Comparison of ENCODE assay signal across 8 cellular contexts in the genomic region with DNA sequence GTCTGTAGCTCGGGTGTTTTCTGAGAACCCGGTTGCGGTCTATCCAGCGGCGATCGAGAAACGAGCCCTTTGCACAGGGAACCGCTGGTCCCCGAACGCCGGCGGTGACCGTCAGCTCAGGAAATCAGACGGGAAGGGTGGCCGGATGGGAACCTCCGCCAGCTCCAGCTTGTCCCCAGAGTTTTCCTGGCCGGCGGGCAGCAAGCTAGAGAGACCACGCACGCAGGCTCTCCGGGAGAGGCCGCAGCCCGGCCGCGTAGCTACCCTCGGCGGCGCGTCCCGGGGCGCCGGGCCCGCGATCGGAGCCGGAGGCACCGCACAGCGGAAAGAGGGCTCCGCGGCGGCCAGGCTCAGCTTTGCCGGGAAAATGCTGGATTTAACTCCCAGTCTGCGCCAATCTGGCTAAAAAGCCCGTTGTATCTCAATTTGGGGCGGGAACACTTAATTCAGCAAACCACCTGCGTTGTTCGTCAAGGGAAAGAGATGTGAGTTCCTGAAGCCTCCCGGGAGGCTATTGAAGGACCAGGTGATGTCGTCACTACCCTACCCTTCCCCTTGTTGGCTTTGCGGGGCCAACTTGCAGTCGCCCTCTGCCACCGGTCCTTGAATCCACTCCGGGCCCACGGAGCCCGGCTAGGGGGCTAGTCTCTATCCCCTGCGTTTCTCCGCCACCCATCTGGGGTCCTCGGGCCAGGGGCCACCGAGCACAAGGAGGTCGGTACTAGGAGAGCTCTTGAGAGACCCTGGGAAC. TPM values are rescaled to one million over a fixed set of nuclear protein-coding genes. Genes with fewer than 3 reads are reported as not detected.
DNase-seq lines count a peak whose midpoint lies in the region; ATAC-seq and TF ChIP-seq lines count a peak whose summit lies in the region.

No MANE protein-coding gene starts in this region.

- peaks cover 23% of the 10 kb centered on the region for H3K4me1 ChIP-seq in HAP-1
- peaks cover 0 to 23% (median 11%) of the 10 kb centered on the region in 3 donors for H3K4me1 ChIP-seq in gastroesophageal sphincter

- H3K27ac Mint-ChIP-seq in nephron, result no peak overlapping the region

- no peak for TF ChIP-seq EP300 in gastroesophageal sphincter (IDR thresholded peaks at IDR 0.05)

- H3K9me3 Mint-ChIP-seq in activated T-cell treated with anti-CD3 and anti-CD28 coated beads, Interleukin-2, amount 50 U/mL, for 4 hours, result no peaks in the 10 kb centered on the region
- no peaks in the 10 kb centered on the region for H3K9me3 Mint-ChIP-seq in nephron

- in situ Hi-C loops in HAP-1 (cut with MboI; ENCODE audit: low sequenced_read_pairs), result loop anchor here (10.0 kb wide), 1 partner anchor 173 kb away; no protein-coding TSS in a partner anchor

- peak; percentile 27 to 41 for ATAC-seq in activated T-cell treated with anti-CD3 and anti-CD28 coated beads, Interleukin-2, amount 50 U/mL, for 4 hours
- ATAC-seq in gastroesophageal sphincter, result peak; percentile 60

- H3K9me3 ChIP-seq in HAP-1, result no peaks in the 10 kb centered on the region
- H3K9me3 ChIP-seq in gastroesophageal sphincter, result no peaks in the 10 kb centered on the region

- peak overlapping the region; percentile 4 to 83 (median 72) for H3K27ac ChIP-seq in gastroesophageal sphincter

- H3K4me3 Mint-ChIP-seq in activated T-cell treated with anti-CD3 and anti-CD28 coated beads, Interleukin-2, amount 50 U/mL, for 4 hours, result peak overlapping the region; percentile 80
- H3K4me3 Mint-ChIP-seq in nephron, result peak overlapping the region; percentile 79 to 84 (median 82)

- DNase-seq in AG10803 (ENCODE audit: low read depth) (no peak), HAP-1 (ENCODE audit: low spot score in 2 of 2) (peak in 1 of 2 experiments; percentile 23), LoVo (ENCODE audit: low spot score) (no peak), HPDE6-E6E7 (ENCODE audit: extremely low spot score) (no peak), NCI-H2196 (lab: John Stamatoyannopoulos, UW; ENCODE audit: unreplicated experiment) (no peak)
- no peak for DNase-seq in activated T-cell treated with anti-CD3 and anti-CD28 coated beads, Interleukin-2, amount 50 U/mL, for 4 hours

- H3K4me3 ChIP-seq in AG10803 (ENCODE audit: low read length), result peak overlapping the region; percentile 82
- H3K4me3 ChIP-seq in HAP-1, result peak overlapping the region; percentile 7
- peak overlapping the region; percentile 32 to 58 for H3K4me3 ChIP-seq in gastroesophageal sphincter

- peaks cover 11% of the 10 kb centered on the region for H3K4me1 Mint-ChIP-seq in activated T-cell treated with anti-CD3 and anti-CD28 coated beads, Interleukin-2, amount 50 U/mL, for 4 hours (ENCODE audit: low read depth)
- H3K4me1 Mint-ChIP-seq in nephron, result peaks cover 16% of the 10 kb centered on the region

- H3K27me3 ChIP-seq in HAP-1 (ENCODE audit: low read depth), result no peaks in the 10 kb centered on the region
- H3K27me3 ChIP-seq in gastroesophageal sphincter, result no peaks in the 10 kb centered on the region

- peak in 1 of 2 donors; percentile 14 for TF ChIP-seq POLR2A in gastroesophageal sphincter (IDR thresholded peaks at IDR 0.05)

- TF ChIP-seq CTCF in AG10803 (conservative IDR thresholded peaks at IDR 0.05; ENCODE audit: low read length) (no peak), gastroesophageal sphincter (IDR thresholded peaks at IDR 0.05) (no peak), nephron (IDR thresholded peaks at IDR 0.05; ENCODE audit: unreplicated experiment in 3 of 3) (no peak)

- WGBS in gastroesophageal sphincter (ENCODE audit: low coverage in 1 of 2), 2 donors, result 60% methylated on average over 1 of the region's 60 CpGs; no CpG with 5 or more reads in 1 of the 2 donors

- peaks cover 35% of the 10 kb centered on the region for H3K27me3 Mint-ChIP-seq in activated T-cell treated with anti-CD3 and anti-CD28 coated beads, Interleukin-2, amount 50 U/mL, for 4 hours (ENCODE audit: low read depth)
- no peaks in the 10 kb centered on the region for H3K27me3 Mint-ChIP-seq in nephron (ENCODE audit: low read depth)

- H3K36me3 ChIP-seq in HAP-1 (replicated peaks) (no peaks in the 10 kb centered on the region), gastroesophageal sphincter (no peaks in the 10 kb centered on the region)

- no peaks in the 10 kb centered on the region for H3K36me3 Mint-ChIP-seq in activated T-cell treated with anti-CD3 and anti-CD28 coated beads, Interleukin-2, amount 50 U/mL, for 4 hours (ENCODE audit: insufficient read depth)
- H3K36me3 Mint-ChIP-seq in nephron (ENCODE audit: low read depth), result no peaks in the 10 kb centered on the region

RNA-seq across cellular contexts. Expression of a gene that starts 0.9 kb away (rescaled TPM):
- total RNA-seq in activated T-cell treated with anti-CD3 and anti-CD28 coated beads, Interleukin-2, amount 50 U/mL, for 4 hours, result under 1 TPM in 2 of 3 donors, not detected in 1; 0.11 to 0.61 TPM
- 10 to 100 TPM in 1 of 4 donors, 1 to 10 TPM in 2, under 1 TPM in 1; 0.93 to 16.8 (median 1.5) TPM for total RNA-seq in gastroesophageal sphincter

RNA-seq across cellular contexts. Expression of a gene that starts 43.6 kb away (rescaled TPM):
- total RNA-seq in activated T-cell treated with anti-CD3 and anti-CD28 coated beads, Interleukin-2, amount 50 U/mL, for 4 hours, result 10 to 100 TPM; 13.2 to 15.8 (median 14.7) TPM
- total RNA-seq in gastroesophageal sphincter, result 10 to 100 TPM; 15.7 to 46.0 (median 22.3) TPM

Comparison
In these comparisons a context has a peak if more than half of its experiments do, and no peak if none do; other contexts are left out.
1. H3K4me3 ChIP-seq: peak in every context shown above with its lines; median percentile 82 in AG10803; 45 in gastroesophageal sphincter; 7 in HAP-1.